Comparison of ENCODE assay signal across 8 cellular contexts in the genomic region with DNA sequence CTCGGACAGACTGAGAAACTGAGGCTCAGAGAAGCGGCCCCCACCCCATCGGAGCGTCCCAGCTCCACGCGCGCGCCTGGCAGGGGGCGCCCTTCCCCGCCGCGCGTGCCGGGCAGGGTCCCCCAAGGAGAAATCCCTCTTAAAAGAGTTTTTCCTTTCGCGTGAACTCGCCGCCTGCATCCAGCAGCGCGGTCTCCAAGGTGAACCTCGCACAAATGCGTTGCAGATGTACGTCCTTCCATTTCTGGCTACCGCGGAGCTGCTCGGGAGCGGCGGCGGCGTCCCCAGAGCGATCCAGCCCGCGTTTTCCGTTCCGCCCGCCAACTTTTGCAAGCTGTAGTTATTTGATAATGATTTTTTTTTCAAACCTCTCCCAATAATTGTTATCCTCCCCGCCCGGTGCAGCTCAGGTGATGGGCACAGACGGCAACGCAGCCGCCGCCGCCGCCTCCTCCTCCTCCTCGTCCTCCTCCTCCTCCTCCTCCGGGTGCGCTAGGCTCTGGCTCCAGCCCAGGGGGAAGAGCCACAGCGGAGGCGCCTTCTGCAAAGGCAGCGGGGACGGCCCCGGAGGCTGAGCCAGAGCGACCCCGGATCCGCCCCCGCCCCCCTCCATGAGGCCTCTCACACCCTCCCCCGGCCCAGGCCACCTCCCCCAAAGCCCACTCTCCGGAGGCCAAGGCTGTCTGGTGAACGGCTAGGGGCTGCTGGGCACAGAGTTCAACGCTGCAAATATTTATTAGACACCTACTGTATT.
DNase-seq lines count a peak whose midpoint lies in the region; ATAC-seq and TF ChIP-seq lines count a peak whose summit lies in the region.

No MANE protein-coding gene starts in this region.

- TF ChIP-seq CTCF in RWPE1 (conservative IDR thresholded peaks at IDR 0.05; ENCODE audit: low read depth) (peak; percentile 77), upper lobe of right lung (IDR thresholded peaks at IDR 0.05) (peak; percentile 53)

- peak overlapping the region; percentile 72 for H3K9ac ChIP-seq in HUES64 (ENCODE audit: low read depth, low read length)

- peaks cover 0 to 1% of the 10 kb centered on the region in 2 donors for H3K27me3 Mint-ChIP-seq in CD4-positive, alpha-beta memory T cell

- CTCF ChIA-PET in CD4-positive, alpha-beta memory T cell (lab: Charles Lee; ENCODE audit: partially characterized antibody) = interaction anchor here (0.7 to 4.0 kb wide), 22 partner anchors 9 to 142 kb away, joined by 3 to 32 read pairs (median 4); partner anchors contain the start of gene CUX1
- CTCF ChIA-PET in RWPE1 (lab: Yijun Ruan, JAX) = interaction anchor here (0.5 to 1.4 kb wide), 16 partner anchors 10 to 96 kb away, joined by 3 to 13 read pairs (median 4); no protein-coding TSS in a partner anchor

- peak overlapping the region in 1 of 7 donors; percentile 70 for H3K27ac Mint-ChIP-seq in CD4-positive, alpha-beta memory T cell

- H3K9me3 Mint-ChIP-seq in CD4-positive, alpha-beta memory T cell = no peaks in the 10 kb centered on the region

- DNase-seq in CD4-positive, alpha-beta memory T cell = peak; percentile 67 to 74 (median 70)
- DNase-seq in RWPE1 (ENCODE audit: low spot score) (peak; percentile 47), germinal center (ENCODE audit: low spot score) (peak; percentile 71), posterior cingulate gyrus (peak in 7 of 10 donors; percentile 19 to 89 (median 47)), upper lobe of right lung (peak; percentile 82)
- peak; percentile 35 for DNase-seq in activated T-helper 9 cell treated with anti-CD3 and anti-CD28 coated beads, Interleukin-2, amount 50 U/mL, for 16 hours (ENCODE audit: low read depth)

- H3K36me3 Mint-ChIP-seq in CD4-positive, alpha-beta memory T cell = no peaks in the 10 kb centered on the region

- peak; percentile 72 for ATAC-seq in upper lobe of right lung
- ATAC-seq in HG02571 (IDR thresholded peaks at IDR 0.05; ENCODE audit: unreplicated experiment) = no peak

- intact Hi-C loops in CD4-positive, alpha-beta memory T cell (cut with micrococcal nuclease) = loop anchor here (1.0 to 2.0 kb wide), 3 partner anchors 55 to 113 kb away; no protein-coding TSS in a partner anchor
- intact Hi-C loops in posterior cingulate gyrus (cut with DNase I) (no loop called here), upper lobe of right lung (cut with DNase I) (no loop called here)

- no peaks in the 10 kb centered on the region for H3K36me3 ChIP-seq in CD4-positive, alpha-beta memory T cell (ENCODE audit: insufficient read depth, low read length)
- H3K36me3 ChIP-seq in HUES64 (ENCODE audit: insufficient read depth, low read length) (no peaks in the 10 kb centered on the region), upper lobe of right lung (no peaks in the 10 kb centered on the region)

- H3K4me1 ChIP-seq in CD4-positive, alpha-beta memory T cell (ENCODE audit: insufficient read depth, low read length) = peaks cover 14% of the 10 kb centered on the region
- H3K4me1 ChIP-seq in HUES64 (ENCODE audit: insufficient read depth, low read length) (peaks cover 5% of the 10 kb centered on the region), upper lobe of right lung (peaks cover 11% of the 10 kb centered on the region)

- WGBS in HUES64 = 1% methylated on average over 56 of the region's 60 CpGs

- H3K9me3 ChIP-seq in CD4-positive, alpha-beta memory T cell (ENCODE audit: control insufficient read depth in 1 of 2, low read length in 2 of 2) = no peaks in the 10 kb centered on the region
- H3K9me3 ChIP-seq in HUES64 (ENCODE audit: insufficient read depth, low read depth, low read length) = no peaks in the 10 kb centered on the region
- no peaks in the 10 kb centered on the region for H3K9me3 ChIP-seq in upper lobe of right lung

- no peaks in the 10 kb centered on the region for H3K27me3 ChIP-seq in CD4-positive, alpha-beta memory T cell (ENCODE audit: insufficient read depth, low read length)
- H3K27me3 ChIP-seq in HUES64 (ENCODE audit: insufficient read depth, low read length) = no peaks in the 10 kb centered on the region
- peaks cover 5% of the 10 kb centered on the region for H3K27me3 ChIP-seq in upper lobe of right lung

- POLR2A ChIA-PET in CD4-positive, alpha-beta memory T cell (lab: Charles Lee; ENCODE audit: partially characterized antibody) = interaction anchor here (0.6 to 3.0 kb wide), 6 partner anchors 14 to 113 kb away, joined by 3 to 18 read pairs (median 3); partner anchors contain the start of gene CUX1
- POLR2A ChIA-PET in RWPE1 (lab: Yijun Ruan, JAX; ENCODE audit: low non-redundant PET) = no interaction called here

- H3K4me3 ChIP-seq in CD4-positive, alpha-beta memory T cell (ENCODE audit: low read length in 2 of 2) = peak overlapping the region; percentile 17 to 49
- peak overlapping the region; percentile 71 for H3K4me3 ChIP-seq in HUES64 (ENCODE audit: low read length)
- peak overlapping the region; percentile 51 for H3K4me3 ChIP-seq in upper lobe of right lung

- no peak overlapping the region for H3K27ac ChIP-seq in CD4-positive, alpha-beta memory T cell (ENCODE audit: low read depth, low read length)
- H3K27ac ChIP-seq in HUES64 (ENCODE audit: low read depth, low read length) = peak overlapping the region; percentile 85; the same call in 1 of the 2 replicates
- H3K27ac ChIP-seq in RWPE1 = peak overlapping the region; percentile 29
- no peak overlapping the region for H3K27ac ChIP-seq in upper lobe of right lung

- H3K4me1 Mint-ChIP-seq in CD4-positive, alpha-beta memory T cell = peaks cover 2 to 10% (median 6%) of the 10 kb centered on the region in 4 donors

- H3K4me3 Mint-ChIP-seq in CD4-positive, alpha-beta memory T cell = peak overlapping the region; percentile 58 to 86 (median 80)

Comparison
In these comparisons a context has a peak if more than half of its experiments do, and no peak if none do; other contexts are left out.
1. H3K27ac ChIP-seq: peak in HUES64 (single experiment) and RWPE1 (single experiment); none in CD4-positive, alpha-beta memory T cell (single experiment) and upper lobe of right lung (single experiment).
2. Peak in every context shown above with its lines, with median percentiles within 50 percentile points of each other: DNase-seq and H3K4me3 ChIP-seq.